ENCODE assay signal across 10 cellular contexts in genomic region chr6:125793863-125794262, GRCh38. TPM values are rescaled to one million over a fixed set of nuclear protein-coding genes. Genes with fewer than 3 reads are reported as not detected.
DNase-seq lines count a peak whose midpoint lies in the region; ATAC-seq and TF ChIP-seq lines count a peak whose summit lies in the region.
"Had no signal": no experiment of that assay in that cellular context is flagged by ENCODE, and none has a peak within 500 bp of the region (broad histone marks: within the 10 kb centered on the region; RNA-seq: fewer than 3 reads in every experiment).

No MANE protein-coding gene starts in this region.

- peak overlapping the region; percentile 58 for H3K4me3 Mint-ChIP-seq in chondrocyte (ENCODE audit: unreplicated experiment)
- H3K4me3 Mint-ChIP-seq in stimulated activated effector memory CD8-positive, alpha-beta T cell treated with anti-CD3 and anti-CD28 coated beads, Interleukin-12 subunit alpha, Interleukin-12 subunit beta, amount 100 ng/mL, for 72 hours, result peak overlapping the region; percentile 88

- H3K4me3 ChIP-seq in Loucy (ENCODE audit: low read length, poor library complexity, severe bottlenecking), result peak overlapping the region; percentile 82
- H3K4me3 ChIP-seq: MG63 had no signal

- H3K9me2 ChIP-seq in Loucy (replicated peaks; ENCODE audit: low read depth, low read length), result no peaks in the 10 kb centered on the region

- H3K9me3 Mint-ChIP-seq in chondrocyte (ENCODE audit: low read depth), result no peaks in the 10 kb centered on the region
- H3K9me3 Mint-ChIP-seq in stimulated activated effector memory CD8-positive, alpha-beta T cell treated with anti-CD3 and anti-CD28 coated beads, Interleukin-12 subunit alpha, Interleukin-12 subunit beta, amount 100 ng/mL, for 72 hours, result no peaks in the 10 kb centered on the region

- no peak for DNase-seq in chondrocyte (ENCODE audit: low spot score)
- no peak for DNase-seq in stimulated activated effector memory CD8-positive, alpha-beta T cell treated with anti-CD3 and anti-CD28 coated beads, Interleukin-12 subunit alpha, Interleukin-12 subunit beta, amount 100 ng/mL, for 72 hours (ENCODE audit: low spot score in 2 of 2)
- no peak for DNase-seq in NK-92 (lab: John Stamatoyannopoulos, UW; ENCODE audit: unreplicated experiment)
- DNase-seq in D341Med (ENCODE audit: low spot score), result no peak
- DNase-seq: MG63, WERI-Rb-1 had no signal

- TF ChIP-seq CTCF in Loucy (conservative IDR thresholded peaks at IDR 0.05; ENCODE audit: low read length) (no peak), chondrocyte (IDR thresholded peaks at IDR 0.05) (no peak)

- H3F3A ChIP-seq in Loucy (ENCODE audit: low read depth), result no peaks in the 10 kb centered on the region

- H3K4me2 ChIP-seq in Loucy (ENCODE audit: low read depth, low read length, poor library complexity, severe bottlenecking), result peak overlapping the region; percentile 74

- H3K27me3 ChIP-seq in Loucy (ENCODE audit: insufficient read depth, low read length, poor library complexity, severe bottlenecking), result no peaks in the 10 kb centered on the region
- H3K27me3 ChIP-seq: MG63 had no signal

- peaks cover 74% of the 10 kb centered on the region for H3K79me2 ChIP-seq in Loucy (ENCODE audit: insufficient read depth, low read length)

- H3K4me1 ChIP-seq in Loucy (ENCODE audit: insufficient read depth, low read length, poor library complexity, severe bottlenecking), result peaks cover 51% of the 10 kb centered on the region

- H3K36me3 Mint-ChIP-seq in chondrocyte (ENCODE audit: low read depth), result peaks cover 2% of the 10 kb centered on the region
- peaks cover 29% of the 10 kb centered on the region for H3K36me3 Mint-ChIP-seq in stimulated activated effector memory CD8-positive, alpha-beta T cell treated with anti-CD3 and anti-CD28 coated beads, Interleukin-12 subunit alpha, Interleukin-12 subunit beta, amount 100 ng/mL, for 72 hours

- H3K9me3 ChIP-seq in Loucy (ENCODE audit: insufficient read depth, low read depth, low read length), result no peaks in the 10 kb centered on the region
- H3K9me3 ChIP-seq: MG63 had no signal

- peaks cover 65% of the 10 kb centered on the region for H3K4me1 Mint-ChIP-seq in chondrocyte (ENCODE audit: low read depth)
- H3K4me1 Mint-ChIP-seq in stimulated activated effector memory CD8-positive, alpha-beta T cell treated with anti-CD3 and anti-CD28 coated beads, Interleukin-12 subunit alpha, Interleukin-12 subunit beta, amount 100 ng/mL, for 72 hours, result peaks cover 55% of the 10 kb centered on the region

- no peak overlapping the region for H2AFZ ChIP-seq in Loucy (ENCODE audit: low read length)

- H3K36me3 ChIP-seq in Loucy (ENCODE audit: insufficient read depth, low read length), result no peaks in the 10 kb centered on the region
- H3K36me3 ChIP-seq: MG63, WERI-Rb-1 had no signal

- peak overlapping the region; percentile 90 for H3K9ac ChIP-seq in Loucy (ENCODE audit: low read depth, low read length, poor library complexity, severe bottlenecking)

- peaks cover 14% of the 10 kb centered on the region for H4K20me1 ChIP-seq in Loucy (ENCODE audit: insufficient read depth, low read length, poor library complexity, severe bottlenecking)

- ATAC-seq in GM18867 (IDR thresholded peaks at IDR 0.05; ENCODE audit: unreplicated experiment) (peak; percentile 18), GM21360 (IDR thresholded peaks at IDR 0.05; ENCODE audit: unreplicated experiment) (no peak)
- peak; percentile 26 for ATAC-seq in stimulated activated effector memory CD8-positive, alpha-beta T cell treated with anti-CD3 and anti-CD28 coated beads, Interleukin-12 subunit alpha, Interleukin-12 subunit beta, amount 100 ng/mL, for 72 hours

- peak overlapping the region; percentile 93 for H3K27ac Mint-ChIP-seq in chondrocyte (ENCODE audit: unreplicated experiment)
- H3K27ac Mint-ChIP-seq in stimulated activated effector memory CD8-positive, alpha-beta T cell treated with anti-CD3 and anti-CD28 coated beads, Interleukin-12 subunit alpha, Interleukin-12 subunit beta, amount 100 ng/mL, for 72 hours, result peak overlapping the region; percentile 46

- no peaks in the 10 kb centered on the region for H3K27me3 Mint-ChIP-seq in chondrocyte (ENCODE audit: low read depth)

RNA-seq across cellular contexts. Expression of gene NCOA7, which starts 3.1 kb away (rescaled TPM):
- 49.6 to 80.7 TPM (median 74.9 TPM) in 3 replicates for total RNA-seq in chondrocyte

RNA-seq across cellular contexts. Expression of gene HEY2, which starts 44.4 kb away (rescaled TPM):
- total RNA-seq in chondrocyte, result 17.6 to 43.0 TPM (median 41.2 TPM) in 3 replicates
- total RNA-seq: bronchial epithelial cell had no signal
